In the genomic region with DNA sequence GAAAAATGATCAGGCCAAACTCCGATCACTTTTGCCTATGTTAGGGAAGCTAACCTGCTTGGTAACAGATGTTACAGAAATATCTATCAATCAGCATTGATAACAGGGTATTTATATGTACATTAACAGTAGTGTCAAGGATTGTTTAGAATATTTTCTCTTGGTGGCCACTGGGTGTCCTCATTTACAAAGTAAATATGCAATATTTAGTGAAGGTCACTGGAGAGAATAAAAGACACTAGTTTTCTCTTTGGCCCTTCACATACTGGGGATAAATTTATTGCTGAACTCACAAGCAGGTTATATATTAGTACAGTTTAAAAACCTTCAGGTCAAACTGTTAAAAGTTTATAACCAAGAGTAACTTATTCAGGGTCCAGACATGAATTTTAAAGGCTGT, we compare ENCODE assay signal across 8 cellular contexts.
DNase-seq lines count a peak whose midpoint lies in the region; ATAC-seq, FAIRE-seq and TF ChIP-seq lines count a peak whose summit lies in the region.

No MANE protein-coding gene starts in this region.

- ATAC-seq in GM21526 (IDR thresholded peaks at IDR 0.05; ENCODE audit: low FRiP score, unreplicated experiment), result peak; percentile 53
- 0 out of 3 replicates have a peak, but pooled peaks have one; percentile 33 for ATAC-seq in RWPE2 (ENCODE audit: low read depth)
- peak in 1 of 2 donors; percentile 16 for ATAC-seq in gastrocnemius medialis
- ATAC-seq in HG03354 (IDR thresholded peaks at IDR 0.05; ENCODE audit: poor library complexity, severe bottlenecking, unreplicated experiment), result no peak
- no peak for ATAC-seq in GM19324 (IDR thresholded peaks at IDR 0.05; ENCODE audit: low FRiP score, unreplicated experiment)

- intact Hi-C loops in gastrocnemius medialis (cut with DNase I; ENCODE audit: low total_unique reads), result loop anchor here (2.0 to 10.0 kb wide), 3 partner anchors 56 to 792 kb away; no protein-coding TSS in a partner anchor

- H3K4me1 ChIP-seq in RWPE2 (ENCODE audit: insufficient read depth, poor library complexity, severe bottlenecking) (no peaks in the 10 kb centered on the region), gastrocnemius medialis (peaks cover 53 to 60% of the 10 kb centered on the region in 2 donors)

- H3K4me3 ChIP-seq in RWPE2 (ENCODE audit: severe bottlenecking), result no peak overlapping the region
- no peak overlapping the region for H3K4me3 ChIP-seq in fibroblast of the aortic adventitia (ENCODE audit: low read depth, low read length)
- no peak overlapping the region for H3K4me3 ChIP-seq in gastrocnemius medialis

- no peak for FAIRE-seq in D721Med (lab: Jason Lieb, UNC)

- in situ Hi-C loops in gastrocnemius medialis (cut with MboI; ENCODE audit: low sequenced_read_pairs in 4 of 4), result loop anchor here in 1 of 4 donors (25.0 kb wide), 1 partner anchor 799 kb away; no protein-coding TSS in a partner anchor

- H3K27ac ChIP-seq in RWPE2 (ENCODE audit: poor library complexity, severe bottlenecking), result no peak overlapping the region
- H3K27ac ChIP-seq in gastrocnemius medialis, result peak overlapping the region; percentile 79 to 83 (median 81)

- TF ChIP-seq CTCF in D721Med (IDR thresholded peaks at IDR 0.05; ENCODE audit: insufficient read depth, missing control alignments) (peak; percentile 37), RWPE2 (IDR thresholded peaks at IDR 0.05; ENCODE audit: poor library complexity, severe bottlenecking) (peak; percentile 56), fibroblast of the aortic adventitia (IDR thresholded peaks at IDR 0.05; ENCODE audit: insufficient read depth, low read length) (peak; percentile 27), gastrocnemius medialis (IDR thresholded peaks at IDR 0.05 in 4 of 5, conservative IDR thresholded peaks at IDR 0.05 in 1 of 5) (peak; percentile 36 to 57 (median 48))

- no peaks in the 10 kb centered on the region for H3K27me3 ChIP-seq in RWPE2 (ENCODE audit: insufficient read depth, poor library complexity, severe bottlenecking)
- H3K27me3 ChIP-seq in gastrocnemius medialis, result no peaks in the 10 kb centered on the region

- DNase-seq in D721Med (ENCODE audit: insufficient read length, low spot score) (no peak), RWPE2 (ENCODE audit: low spot score) (no peak), fibroblast of the aortic adventitia (ENCODE audit: low read depth) (peak; percentile 63), gastrocnemius medialis (no peak), foreskin melanocyte (no peak)

- H3K9me3 ChIP-seq in RWPE2 (ENCODE audit: severe bottlenecking) (no peaks in the 10 kb centered on the region), gastrocnemius medialis (no peaks in the 10 kb centered on the region)

- no peak for TF ChIP-seq POLR2A in gastrocnemius medialis (IDR thresholded peaks at IDR 0.05)

- no peaks in the 10 kb centered on the region for H3K36me3 ChIP-seq in RWPE2 (ENCODE audit: low read depth)
- no peaks in the 10 kb centered on the region for H3K36me3 ChIP-seq in gastrocnemius medialis

Comparison
In these comparisons a context has a peak if more than half of its experiments do, and no peak if none do; other contexts are left out.
1. ATAC-seq: peak in GM21526 (single experiment) and RWPE2 (single experiment); none in HG03354 (single experiment) and GM19324 (single experiment).
2. Peak in every context shown above with its lines, with median percentiles within 50 percentile points of each other: CTCF ChIP-seq.